10 cellular contexts compared by ENCODE assay signal in the genomic region with DNA sequence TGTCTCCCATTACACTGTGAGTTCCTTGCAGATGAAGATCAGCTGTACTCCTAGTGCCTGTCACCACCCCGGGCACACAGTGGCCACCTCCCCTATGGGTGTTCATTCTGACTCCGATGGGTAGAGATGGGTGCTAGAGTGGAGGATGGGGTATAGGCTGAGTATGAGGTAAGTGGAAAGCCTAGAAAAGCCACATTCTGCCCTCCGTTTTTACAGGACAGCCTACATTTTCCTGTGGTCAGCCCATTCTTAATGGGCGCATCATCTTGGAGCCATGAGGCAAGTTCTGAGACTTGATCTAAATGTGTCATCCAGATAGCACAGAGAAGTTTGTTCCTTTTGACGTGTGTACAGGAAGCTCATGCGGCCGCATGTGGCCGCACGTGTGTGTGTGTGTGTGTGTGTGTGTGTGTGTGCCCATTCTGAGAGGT.
DNase-seq lines count a peak whose midpoint lies in the region; TF ChIP-seq lines count a peak whose summit lies in the region.
"Had no signal": no experiment of that assay in that cellular context is flagged by ENCODE, and none has a peak within 500 bp of the region (broad histone marks: within the 10 kb centered on the region; RNA-seq: fewer than 3 reads in every experiment).

No MANE protein-coding gene starts in this region.

- DNase-seq in activated T-cell treated with anti-CD3 and anti-CD28 coated beads for 48 hours (ENCODE audit: low read depth) = peak; percentile 46
- DNase-seq in activated T-cell treated with anti-CD3 and anti-CD28 coated beads, Interleukin-2, amount 50 U/mL, for 1 hour = no peak
- DNase-seq in activated CD4-positive, alpha-beta memory T cell treated with anti-CD3 and anti-CD28 coated beads for 36 hours = peak; percentile 72
- peak; percentile 97 for DNase-seq in fibroblast of mammary gland (ENCODE audit: low read depth)
- DNase-seq in prostate gland (ENCODE audit: low spot score) = no peak
- DNase-seq in SJCRH30 = no peak
- no peak for DNase-seq in occipital lobe (lab: John Stamatoyannopoulos, UW)
- DNase-seq: effector CD4-positive, alpha-beta T cell had no signal

- no peaks in the 10 kb centered on the region for H3K27me3 ChIP-seq in prostate gland (replicated peaks; ENCODE audit: insufficient read depth)
- H3K27me3 ChIP-seq in SJCRH30 = no peaks in the 10 kb centered on the region

- POLR2A ChIA-PET in activated CD4-positive, alpha-beta memory T cell treated with anti-CD3 and anti-CD28 coated beads for 36 hours (lab: Charles Lee) = interaction anchor here (0.9 to 1.4 kb wide), 7 partner anchors 17 to 57 kb away, joined by 3 to 7 read pairs (median 3); no protein-coding TSS in a partner anchor

- TF ChIP-seq CTCF in fibroblast of mammary gland (conservative IDR thresholded peaks at IDR 0.05; ENCODE audit: control insufficient read depth, insufficient read depth, low read depth, low read length) (no peak), prostate gland (IDR thresholded peaks at IDR 0.05) (no peak)

- H3K9me3 Mint-ChIP-seq in activated CD4-positive, alpha-beta memory T cell treated with anti-CD3 and anti-CD28 coated beads for 36 hours = no peaks in the 10 kb centered on the region
- peaks cover 4% of the 10 kb centered on the region for H3K9me3 Mint-ChIP-seq in stimulated activated naive CD8-positive, alpha-beta T cell treated with anti-CD3 and anti-CD28 coated beads, Interleukin-15, Interleukin-2, amounts not matched to agents 100 ng/mL and 50 ng/mL, for 24 hours
- H3K9me3 Mint-ChIP-seq: WTC11 had no signal

- peak overlapping the region; percentile 91 for H3K27ac Mint-ChIP-seq in activated CD4-positive, alpha-beta memory T cell treated with anti-CD3 and anti-CD28 coated beads for 36 hours
- H3K27ac Mint-ChIP-seq in stimulated activated naive CD8-positive, alpha-beta T cell treated with anti-CD3 and anti-CD28 coated beads, Interleukin-15, Interleukin-2, amounts not matched to agents 100 ng/mL and 50 ng/mL, for 24 hours = peak overlapping the region; percentile 96
- H3K27ac Mint-ChIP-seq: WTC11 had no signal

- H3K4me1 ChIP-seq in prostate gland (replicated peaks) (peaks cover 24% of the 10 kb centered on the region), SJCRH30 (peaks cover 19% of the 10 kb centered on the region)

- H3K36me3 ChIP-seq in prostate gland (no peaks in the 10 kb centered on the region), SJCRH30 (no peaks in the 10 kb centered on the region)

- peaks cover 59% of the 10 kb centered on the region for H3K36me3 Mint-ChIP-seq in activated CD4-positive, alpha-beta memory T cell treated with anti-CD3 and anti-CD28 coated beads for 36 hours
- peaks cover 73% of the 10 kb centered on the region for H3K36me3 Mint-ChIP-seq in stimulated activated naive CD8-positive, alpha-beta T cell treated with anti-CD3 and anti-CD28 coated beads, Interleukin-15, Interleukin-2, amounts not matched to agents 100 ng/mL and 50 ng/mL, for 24 hours (ENCODE audit: low read depth)
- H3K36me3 Mint-ChIP-seq: WTC11 had no signal

- CTCF ChIA-PET in activated CD4-positive, alpha-beta memory T cell treated with anti-CD3 and anti-CD28 coated beads for 36 hours (lab: Charles Lee) = interaction anchor here (0.8 to 1.7 kb wide), 5 partner anchors 16 to 55 kb away, joined by 3 to 5 read pairs (median 4); no protein-coding TSS in a partner anchor

- no peak overlapping the region for H3K4me3 ChIP-seq in fibroblast of mammary gland (ENCODE audit: control insufficient read depth, low read depth, low read length)
- H3K4me3 ChIP-seq in prostate gland = no peak overlapping the region
- H3K4me3 ChIP-seq in SJCRH30 = no peak overlapping the region

- H3K9me3 ChIP-seq in prostate gland (no peaks in the 10 kb centered on the region), SJCRH30 (replicated peaks) (no peaks in the 10 kb centered on the region)

- 66% methylated on average over 9 of the region's 9 CpGs for WGBS in prostate gland

- no peaks in the 10 kb centered on the region for H3K27me3 Mint-ChIP-seq in activated CD4-positive, alpha-beta memory T cell treated with anti-CD3 and anti-CD28 coated beads for 36 hours
- no peaks in the 10 kb centered on the region for H3K27me3 Mint-ChIP-seq in stimulated activated naive CD8-positive, alpha-beta T cell treated with anti-CD3 and anti-CD28 coated beads, Interleukin-15, Interleukin-2, amounts not matched to agents 100 ng/mL and 50 ng/mL, for 24 hours

- peak overlapping the region in 1 of 2 donors; percentile 81 for H3K27ac ChIP-seq in prostate gland
- H3K27ac ChIP-seq in SJCRH30 = no peak overlapping the region

- TF ChIP-seq POLR2A in prostate gland (IDR thresholded peaks at IDR 0.05) = no peak

- intact Hi-C loops in activated CD4-positive, alpha-beta memory T cell treated with anti-CD3 and anti-CD28 coated beads for 36 hours (cut with micrococcal nuclease) = loop anchor here (1.0 to 5.0 kb wide), 2 partner anchors 25 to 201 kb away; no protein-coding TSS in a partner anchor
- intact Hi-C loops in prostate gland (cut with DNase I) = no loop called here

- H3K4me1 Mint-ChIP-seq in activated CD4-positive, alpha-beta memory T cell treated with anti-CD3 and anti-CD28 coated beads for 36 hours (ENCODE audit: low read depth) = peaks cover 94% of the 10 kb centered on the region
- peaks cover 95% of the 10 kb centered on the region for H3K4me1 Mint-ChIP-seq in stimulated activated naive CD8-positive, alpha-beta T cell treated with anti-CD3 and anti-CD28 coated beads, Interleukin-15, Interleukin-2, amounts not matched to agents 100 ng/mL and 50 ng/mL, for 24 hours (ENCODE audit: low read depth)

- peak overlapping the region; percentile 10 for H3K4me3 Mint-ChIP-seq in activated CD4-positive, alpha-beta memory T cell treated with anti-CD3 and anti-CD28 coated beads for 36 hours
- H3K4me3 Mint-ChIP-seq in stimulated activated naive CD8-positive, alpha-beta T cell treated with anti-CD3 and anti-CD28 coated beads, Interleukin-15, Interleukin-2, amounts not matched to agents 100 ng/mL and 50 ng/mL, for 24 hours = peak overlapping the region; percentile 41
- H3K4me3 Mint-ChIP-seq: WTC11 had no signal

Comparison
In these comparisons a context has a peak if more than half of its experiments do, and no peak if none do; other contexts are left out.
1. DNase-seq: peak in activated T-cell treated with anti-CD3 and anti-CD28 coated beads for 48 hours (single experiment), activated CD4-positive, alpha-beta memory T cell treated with anti-CD3 and anti-CD28 coated beads for 36 hours (single experiment) and fibroblast of mammary gland (single experiment); none in activated T-cell treated with anti-CD3 and anti-CD28 coated beads, Interleukin-2, amount 50 U/mL, for 1 hour (single experiment), prostate gland (single experiment), SJCRH30 (0 of 2) and occipital lobe (single experiment).